In the genomic region with DNA sequence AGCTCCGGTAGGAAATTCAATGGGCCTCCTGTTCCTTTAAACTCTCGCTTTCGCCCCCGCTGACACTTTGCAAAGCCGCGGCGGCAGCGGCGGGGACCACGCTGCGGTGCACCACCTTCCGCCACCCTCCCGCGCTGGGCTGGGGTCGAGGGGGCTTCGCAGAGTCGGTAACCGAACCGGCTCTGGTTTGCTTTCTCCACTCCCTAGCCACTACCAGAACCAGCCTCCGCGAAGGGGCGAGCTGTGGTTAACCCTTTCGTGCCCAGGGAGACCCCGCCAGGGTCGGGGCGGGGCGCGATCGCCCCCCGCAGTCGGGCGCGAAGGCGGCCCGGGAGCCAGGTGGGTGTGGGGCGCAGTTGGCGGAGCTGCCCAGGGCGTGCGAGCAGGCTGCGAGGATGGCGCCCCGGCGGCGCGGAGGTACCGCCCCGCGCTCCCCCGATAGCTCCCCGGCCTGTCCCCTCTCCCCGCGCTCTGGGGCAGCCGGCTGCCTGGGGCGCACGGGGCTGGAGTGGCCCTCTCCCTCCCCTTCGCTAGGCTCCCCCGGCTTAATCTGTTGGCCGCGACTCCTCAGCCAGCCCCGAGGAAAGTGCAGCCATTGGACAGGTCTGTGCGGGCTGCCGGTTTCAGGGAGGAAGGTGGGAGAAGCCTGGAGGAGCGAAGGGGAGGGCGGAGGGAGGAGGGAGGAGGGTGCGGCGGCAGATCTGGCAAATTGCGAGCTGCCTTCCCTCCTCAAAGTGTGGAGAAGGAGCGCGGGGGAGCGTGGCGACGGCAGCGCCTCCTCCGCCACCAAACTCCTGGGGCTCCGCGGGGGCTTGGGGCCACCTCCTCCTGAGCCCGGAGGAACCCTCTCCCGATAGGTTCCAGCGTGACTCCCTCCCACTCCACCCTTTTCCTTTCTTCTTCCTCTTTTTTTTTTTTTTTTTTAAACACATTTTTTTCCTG, we compare ENCODE assay signal across 8 cellular contexts. TPM values are rescaled to one million over a fixed set of nuclear protein-coding genes. Genes with fewer than 3 reads are reported as not detected.
DNase-seq lines count a peak whose midpoint lies in the region; ATAC-seq and TF ChIP-seq lines count a peak whose summit lies in the region.

No MANE protein-coding gene starts in this region.

- H3K27ac ChIP-seq in A673 (ENCODE audit: low read depth, low read length, poor library complexity, severe bottlenecking) (peak overlapping the region; percentile 87), transverse colon (peak overlapping the region; percentile 77 to 91 (median 88))

- intact Hi-C loops in A673 (cut with micrococcal nuclease; ENCODE audit: unreplicated experiment) (loop anchor here (2.0 to 10.0 kb wide), 9 partner anchors 137 to 1121 kb away; no protein-coding TSS in a partner anchor), mucosa of descending colon (cut with DNase I, micrococcal nuclease) (loop anchor here in 1 of 2 donors (5.0 to 10.0 kb wide), 2 partner anchors 179 to 277 kb away; no protein-coding TSS in a partner anchor), transverse colon (cut with DNase I; ENCODE audit: low total_unique reads) (no loop called here)

- TF ChIP-seq POLR2A in transverse colon (IDR thresholded peaks at IDR 0.05): peak; percentile 62

- no peak for TF ChIP-seq EP300 in transverse colon (IDR thresholded peaks at IDR 0.05; ENCODE audit: low read depth)

- H3K36me3 ChIP-seq in A673 (ENCODE audit: insufficient read depth, low read length, poor library complexity, severe bottlenecking) (peaks cover 6% of the 10 kb centered on the region), HAP-1 (replicated peaks) (no peaks in the 10 kb centered on the region), mucosa of descending colon (ENCODE audit: low read depth) (no peaks in the 10 kb centered on the region), transverse colon (no peaks in the 10 kb centered on the region)

- peaks cover 40% of the 10 kb centered on the region for H3K4me1 ChIP-seq in A673 (ENCODE audit: insufficient read depth, low read length, poor library complexity, severe bottlenecking)
- H3K4me1 ChIP-seq in HAP-1: peaks cover 13% of the 10 kb centered on the region
- H3K4me1 ChIP-seq in mucosa of descending colon (ENCODE audit: low read depth): peaks cover 3% of the 10 kb centered on the region
- peaks cover 0 to 29% (median 15%) of the 10 kb centered on the region in 4 donors for H3K4me1 ChIP-seq in transverse colon

- H3K9me3 ChIP-seq in A673 (ENCODE audit: low read depth, low read length, poor library complexity, severe bottlenecking): no peaks in the 10 kb centered on the region
- H3K9me3 ChIP-seq in HAP-1: no peaks in the 10 kb centered on the region
- no peaks in the 10 kb centered on the region for H3K9me3 ChIP-seq in mucosa of descending colon
- no peaks in the 10 kb centered on the region for H3K9me3 ChIP-seq in transverse colon

- H3K27me3 ChIP-seq in A673 (replicated peaks; ENCODE audit: insufficient read depth, low read depth, low read length, poor library complexity) (no peaks in the 10 kb centered on the region), HAP-1 (ENCODE audit: low read depth) (no peaks in the 10 kb centered on the region), transverse colon (no peaks in the 10 kb centered on the region)

- peak; percentile 79 for ATAC-seq in esophagus mucosa
- ATAC-seq in mucosa of descending colon: peak; percentile 72
- ATAC-seq in GM19467 (IDR thresholded peaks at IDR 0.05; ENCODE audit: unreplicated experiment): no peak

- no peak for TF ChIP-seq CTCF in A673 (conservative IDR thresholded peaks at IDR 0.05; ENCODE audit: low read depth, low read length)
- no peak for TF ChIP-seq CTCF in mucosa of descending colon (IDR thresholded peaks at IDR 0.05)
- TF ChIP-seq CTCF in transverse colon (IDR thresholded peaks at IDR 0.05): no peak

- H3K4me3 ChIP-seq in A673 (ENCODE audit: low read depth, low read length, poor library complexity, severe bottlenecking) (peak overlapping the region; percentile 85), HAP-1 (peak overlapping the region; percentile 58), mucosa of descending colon (peak overlapping the region; percentile 66), transverse colon (peak overlapping the region; percentile 64 to 80 (median 76))

- BruUV-seq in A673 (replicated peaks; lab: Mats Ljungman, UMichigan): no TSS peak

- WGBS in transverse colon (ENCODE audit: low coverage in 1 of 2), 2 donors: 0 to 4% methylated on average over 1 to 54 of the region's 79 CpGs

- POLR2A ChIA-PET in A673 (lab: Charles Lee; ENCODE audit: low non-redundant PET): interaction anchor here (0.6 to 1.0 kb wide), 2 partner anchors 547 to 1054 kb away, joined by 3 to 4 read pairs; no protein-coding TSS in a partner anchor

- DNase-seq in A673 (ENCODE audit: low spot score) (peak; percentile 96), HAP-1 (ENCODE audit: low spot score in 2 of 2) (peak; percentile 74 to 90), SK-N-DZ (ENCODE audit: low spot score) (peak; percentile 43), mucosa of descending colon (peak; percentile 76 to 85 (median 79)), transverse colon (peak; percentile 78), NAMALWA (ENCODE audit: low spot score) (no peak)

- in situ Hi-C loops in HAP-1 (cut with MboI; ENCODE audit: low sequenced_read_pairs) (loop anchor here (10.0 to 25.0 kb wide), 2 partner anchors 339 to 1047 kb away; no protein-coding TSS in a partner anchor), transverse colon (cut with MboI; ENCODE audit: low pct_ligation_motif_present in 1 of 4, low pct_unique_long_range_greater_than_20kb in 1 of 4, low sequenced_read_pairs in 3 of 4) (loop anchor here in 3 of 4 donors (10.0 to 25.0 kb wide), 2 partner anchors 947 to 959 kb away; no protein-coding TSS in a partner anchor)

- CTCF ChIA-PET in A673 (lab: Charles Lee): interaction anchor here (0.6 kb wide), 2 partner anchors 102 to 953 kb away, joined by 3 read pairs; no protein-coding TSS in a partner anchor

RNA-seq across cellular contexts. Expression of gene PLXDC2, which starts 0.5 kb away (rescaled TPM):
- 69.6 and 74.8 TPM in 2 replicates for total RNA-seq in A673 (2021)
- polyA plus RNA-seq in SK-N-DZ (2014; cell fraction: cytosol; rRNA removed): 0.71 and 0.85 TPM in 2 replicates
- 0.14 and 0.49 TPM in 2 replicates for polyA plus RNA-seq in SK-N-DZ (2014; cell fraction: nucleus; rRNA removed)
- total RNA-seq in esophagus mucosa: 24.3 TPM
- 10 to 100 TPM; 19.9 to 31.6 (median 30.3) TPM for total RNA-seq in mucosa of descending colon
- total RNA-seq in transverse colon: 10 to 100 TPM; 12.0 to 32.2 (median 20.3) TPM
